8 cellular contexts compared by ENCODE assay signal in the genomic region with DNA sequence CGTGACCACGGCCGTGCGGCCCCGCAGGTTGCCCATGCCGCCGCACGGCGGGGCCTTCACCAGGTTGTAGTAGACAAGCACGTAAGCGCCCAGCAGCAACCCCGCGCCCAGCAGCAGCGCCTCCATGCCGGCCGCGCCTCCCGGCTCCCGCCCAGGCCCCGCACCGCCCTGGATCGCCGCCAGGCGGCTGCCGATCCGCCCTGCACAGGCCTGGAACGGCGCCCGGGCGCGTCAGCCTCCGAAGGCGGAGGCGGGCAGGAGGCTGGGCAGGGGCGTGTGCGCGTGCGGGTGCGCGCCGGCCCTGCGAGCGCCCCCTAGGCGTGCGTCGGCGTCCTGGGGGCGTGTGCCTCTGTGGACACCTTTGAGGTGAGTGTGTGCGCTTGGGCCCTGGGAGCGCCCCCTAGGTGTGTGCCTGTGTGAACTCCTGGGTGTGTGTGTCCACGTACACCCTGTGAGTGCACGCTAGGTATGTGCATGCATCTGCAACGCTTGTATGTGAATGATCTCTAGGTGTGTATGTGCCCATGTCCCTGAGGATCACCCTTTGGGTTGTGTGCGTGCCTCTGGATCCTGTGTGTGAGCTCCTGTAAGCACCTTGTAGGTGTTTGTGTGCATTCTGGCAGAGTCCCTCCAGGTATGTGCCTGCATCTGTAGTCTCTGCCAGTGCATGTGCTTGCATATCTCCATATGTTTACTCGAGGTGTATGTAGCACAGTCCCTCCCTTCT.
DNase-seq lines count a peak whose midpoint lies in the region; ATAC-seq and TF ChIP-seq lines count a peak whose summit lies in the region.

DHRS13 (minus strand) TSS at position 261 of the 727 bp plus-strand sequence; CDS start at position 126, 135 bp downstream.

- H3K4me3 ChIP-seq in choroid plexus epithelial cell (ENCODE audit: low read depth, low read length), result peak within 1 kb of the TSS; percentile 66

- peak; percentile 83 for ATAC-seq in HG03439 (IDR thresholded peaks at IDR 0.05; ENCODE audit: unreplicated experiment)

- peak; percentile 84 for DNase-seq in Ammon's horn (ENCODE audit: low spot score)
- DNase-seq in GM19238 (ENCODE audit: insufficient read length, low spot score), result peak; percentile 94
- DNase-seq in NCI-H510A (lab: John Stamatoyannopoulos, UW), result peak; percentile 95
- peak; percentile 92 to 93 for DNase-seq in activated CD4-positive, alpha-beta T cell treated with anti-CD3 and anti-CD28 coated beads for 4 hours
- DNase-seq in choroid plexus epithelial cell (ENCODE audit: low read depth), result peak; percentile 92
- peak; percentile 97 for DNase-seq in kidney tubule cell (ENCODE audit: low spot score)
- peak; percentile 90 to 95 for DNase-seq in stimulated activated CD4-positive, alpha-beta T cell treated with anti-CD3 and anti-CD28 coated beads, Interleukin-1b, Interleukin-23, amount 100 ng/mL, for 4 hours (ENCODE audit: low read depth in 2 of 2)

- TF ChIP-seq CTCF in choroid plexus epithelial cell (conservative IDR thresholded peaks at IDR 0.05; ENCODE audit: low read depth, low read length), result peak; percentile 63

Comparison
In these comparisons a context has a peak if more than half of its experiments do, and no peak if none do; other contexts are left out.
1. Peak in every context shown above with its lines: DNase-seq, ATAC-seq and H3K4me3 ChIP-seq.